12 cellular contexts compared by ENCODE assay signal in genomic region chr9:114331229-114332195, GRCh38. TPM values are rescaled to one million over a fixed set of nuclear protein-coding genes. Genes with fewer than 3 reads are reported as not detected.
"Had no signal": no experiment of that assay in that cellular context is flagged by ENCODE, and none has a peak within 500 bp of the region (broad histone marks: within the 10 kb centered on the region; RNA-seq: fewer than 3 reads in every experiment).

No MANE protein-coding gene starts in this region.

RNA-seq across cellular contexts. Expression of gene ORM2, which starts 1.8 kb away (rescaled TPM):
- total RNA-seq: body of pancreas, epithelial cell of proximal tubule, fibroblast of lung, foreskin keratinocyte, lung microvascular endothelial cell, myocyte, osteocyte, right atrium auricular region, SJCRH30, skeletal muscle tissue, thoracic aorta had no signal
- polyA plus RNA-seq: fibroblast of lung, foreskin keratinocyte had no signal

RNA-seq across cellular contexts. Expression of gene ORM1, which starts 8.6 kb away (rescaled TPM):
- total RNA-seq: epithelial cell of proximal tubule, fibroblast of lung, foreskin keratinocyte, lung microvascular endothelial cell, myocyte, osteocyte, prostate gland, right atrium auricular region, SJCRH30, thoracic aorta had no signal
- polyA plus RNA-seq: fibroblast of lung, foreskin keratinocyte had no signal
